5 cellular contexts compared by ENCODE assay signal in the genomic region with DNA sequence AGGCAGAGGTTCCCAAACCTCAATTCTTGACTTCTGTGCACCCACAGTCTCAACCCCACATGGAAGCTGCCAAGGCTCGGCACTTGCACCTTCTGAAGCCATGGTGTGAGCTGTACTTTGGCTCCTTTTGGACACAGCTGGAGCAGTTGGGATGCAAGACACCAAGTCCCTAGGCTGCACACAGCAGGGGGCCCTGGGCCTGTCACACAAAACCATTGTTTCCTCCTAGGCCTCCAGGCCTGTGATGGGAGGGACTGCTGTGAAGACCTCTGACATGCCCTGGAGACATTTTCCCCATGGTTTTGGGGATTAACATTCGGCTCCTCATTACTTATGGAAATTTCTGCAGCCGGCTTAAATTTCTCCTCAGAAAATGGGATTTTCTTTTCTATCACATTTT. TPM values are rescaled to one million over a fixed set of nuclear protein-coding genes. Genes with fewer than 3 reads are reported as not detected.
"Had no signal": no experiment of that assay in that cellular context is flagged by ENCODE, and none has a peak within 500 bp of the region (broad histone marks: within the 10 kb centered on the region; RNA-seq: fewer than 3 reads in every experiment).

No MANE protein-coding gene starts in this region.

RNA-seq across cellular contexts. Expression of a gene that starts 9.8 kb away (rescaled TPM):
- total RNA-seq: M059J, PC-3, Right ventricle myocardium superior, SJSA1 had no signal
- polyA plus RNA-seq: SK-N-SH had no signal

RNA-seq across cellular contexts. Expression of a gene that starts 25.7 kb away (rescaled TPM):
- total RNA-seq: PC-3, Right ventricle myocardium superior, SJSA1 had no signal
- polyA plus RNA-seq: SK-N-SH had no signal

RNA-seq across cellular contexts. Expression of a gene that starts 28.6 kb away (rescaled TPM):
- total RNA-seq: M059J, PC-3, Right ventricle myocardium superior, SJSA1 had no signal
- polyA plus RNA-seq: SK-N-SH had no signal

RNA-seq across cellular contexts. Expression of a gene that starts 35.7 kb away (rescaled TPM):
- total RNA-seq: M059J, PC-3, Right ventricle myocardium superior, SJSA1 had no signal
- polyA plus RNA-seq: SK-N-SH had no signal

RNA-seq across cellular contexts. Expression of a gene that starts 46.7 kb away (rescaled TPM):
- total RNA-seq: SJSA1 had no signal
- polyA plus RNA-seq: SK-N-SH had no signal
